Comparison of ENCODE assay signal across 11 cellular contexts in the genomic region with DNA sequence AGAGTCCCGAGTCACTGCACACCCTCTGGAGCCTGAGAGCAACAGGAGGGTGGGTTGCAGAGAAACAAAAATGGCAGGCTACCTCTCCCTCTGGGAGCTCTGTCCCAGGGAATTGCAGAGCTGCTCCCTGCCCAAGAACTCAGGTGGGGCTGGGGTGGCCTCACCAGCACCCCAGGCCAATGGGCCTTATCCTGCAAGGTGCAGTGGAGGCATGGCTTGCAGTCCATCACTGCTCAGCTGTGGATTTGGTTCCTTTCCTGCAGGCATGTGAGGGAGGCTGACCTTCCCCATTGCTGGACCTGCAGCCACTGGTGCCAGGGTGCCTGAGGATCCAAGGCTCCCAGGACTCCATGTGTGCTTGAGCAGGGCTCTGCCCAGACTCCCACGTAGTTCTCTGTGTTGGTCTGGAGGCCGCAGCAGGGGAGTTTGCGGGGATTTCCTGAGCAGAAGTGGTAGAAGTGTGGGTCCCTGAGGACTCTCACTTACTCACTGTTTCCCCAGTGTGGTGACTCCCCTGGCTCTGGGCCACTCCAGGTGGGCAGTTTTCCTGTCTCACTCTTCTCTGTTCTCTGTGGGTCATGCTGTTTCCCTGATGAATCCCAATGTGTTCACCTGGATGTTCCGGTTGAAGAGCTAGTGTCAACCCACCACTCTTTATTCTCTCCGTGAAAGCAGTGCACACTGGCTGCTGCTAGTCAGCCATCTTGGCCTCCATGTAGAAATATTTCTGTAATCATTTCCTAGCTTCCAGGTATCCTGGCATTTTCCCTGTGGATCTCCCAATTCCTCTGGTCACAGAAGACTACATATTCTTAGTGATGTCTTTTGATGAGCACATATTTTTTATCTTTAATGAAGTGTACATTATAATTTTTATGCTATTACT.
DNase-seq lines count a peak whose midpoint lies in the region; ATAC-seq, FAIRE-seq and TF ChIP-seq lines count a peak whose summit lies in the region.
"Had no signal": no experiment of that assay in that cellular context is flagged by ENCODE, and none has a peak within 500 bp of the region (broad histone marks: within the 10 kb centered on the region; RNA-seq: fewer than 3 reads in every experiment).

No MANE protein-coding gene starts in this region.

- H3K27me3 ChIP-seq in heart right ventricle (no peaks in the 10 kb centered on the region), HepG2 (ENCODE audit: control insufficient read depth in 1 of 2, insufficient read depth in 2 of 2, low read length in 2 of 2) (no peaks in the 10 kb centered on the region), left lung (no peaks in the 10 kb centered on the region)
- H3K27me3 ChIP-seq: brain microvascular endothelial cell, gastroesophageal sphincter had no signal

- POLR2A ChIA-PET in HepG2 (lab: Yijun Ruan, JAX): no interaction called here

- no TSS peak for BruUV-seq in HepG2 (replicated peaks; lab: Mats Ljungman, UMichigan)

- no peak for DNase-seq in heart right ventricle
- no peak for DNase-seq in cardiac septum (ENCODE audit: low spot score)
- no peak for DNase-seq in HepG2 (ENCODE audit: low spot score)
- no peak for DNase-seq in SHP77 (lab: John Stamatoyannopoulos, UW)
- no peak for DNase-seq in left lung
- DNase-seq in SIG-M5 (lab: John Stamatoyannopoulos, UW): no peak
- DNase-seq: activated CD4-positive, alpha-beta memory T cell treated with anti-CD3 and anti-CD28 coated beads for 36 hours; brain microvascular endothelial cell had no signal

- peaks cover 0 to 22% (median 6%) of the 10 kb centered on the region in 11 donors for H3K9me3 ChIP-seq in heart right ventricle
- peaks cover 8% of the 10 kb centered on the region for H3K9me3 ChIP-seq in HepG2 (ENCODE audit: low read length)
- H3K9me3 ChIP-seq in left lung: peaks cover 2 to 12% of the 10 kb centered on the region in 2 donors

- peak in 6 of 8 donors; percentile 17 to 53 (median 26) for ATAC-seq in heart right ventricle
- peak; percentile 90 for ATAC-seq in HG02763 (IDR thresholded peaks at IDR 0.05; ENCODE audit: unreplicated experiment)
- peak; percentile 92 for ATAC-seq in HG03575 (IDR thresholded peaks at IDR 0.05; ENCODE audit: extremely low read depth, insufficient number of reproducible peaks, low FRiP score, unreplicated experiment)
- ATAC-seq in HepG2: no peak
- no peak for ATAC-seq in left lung
- ATAC-seq: gastroesophageal sphincter had no signal

- TF ChIP-seq RAD21 in HepG2 (CRISPR knock-in tag; IDR thresholded peaks at IDR 0.05): no peak

- TF ChIP-seq CTCF in heart right ventricle (IDR thresholded peaks at IDR 0.05): no peak
- no peak for TF ChIP-seq CTCF in HepG2 (CRISPR knock-in tag; IDR thresholded peaks at IDR 0.05)
- TF ChIP-seq CTCF in left lung (IDR thresholded peaks at IDR 0.05): no peak

- peaks cover 0 to 19% (median 0%) of the 10 kb centered on the region in 9 donors for H3K4me1 ChIP-seq in heart right ventricle
- no peaks in the 10 kb centered on the region for H3K4me1 ChIP-seq in HepG2 (ENCODE audit: insufficient read depth, low read length)
- peaks cover 0 to 2% of the 10 kb centered on the region in 2 donors for H3K4me1 ChIP-seq in left lung
- H3K4me1 ChIP-seq: gastroesophageal sphincter had no signal

- CTCF ChIA-PET in HepG2 (lab: Yijun Ruan, JAX; ENCODE audit: low intra/inter-chr PET ratio, low total read pairs): no interaction called here

- H3K27ac ChIP-seq in heart right ventricle: no peak overlapping the region
- no peak overlapping the region for H3K27ac ChIP-seq in HepG2 (ENCODE audit: extremely low read length, insufficient read depth, low read length)
- H3K27ac ChIP-seq in left lung: no peak overlapping the region
- H3K27ac ChIP-seq: brain microvascular endothelial cell, gastroesophageal sphincter had no signal

- TF ChIP-seq POLR2A in HepG2 (IDR thresholded peaks at IDR 0.05; ENCODE audit: insufficient read depth in 1 of 2, low read depth in 2 of 2, low read length in 2 of 2): no peak

- H2AFZ ChIP-seq in HepG2 (ENCODE audit: low read length): no peak overlapping the region

- intact Hi-C loops in heart right ventricle (cut with DNase I): no loop called here
- intact Hi-C loops in cardiac septum (cut with DNase I): no loop called here
- intact Hi-C loops in HepG2 (cut with micrococcal nuclease; ENCODE audit: unreplicated experiment): no loop called here
- intact Hi-C loops in left lung (cut with DNase I): no loop called here

- H4K20me1 ChIP-seq in HepG2 (ENCODE audit: insufficient read depth, low read length): no peaks in the 10 kb centered on the region

- WGBS in heart right ventricle, 2 donors: 69 to 87% methylated on average over 5 to 6 of the region's 6 CpGs
- 92% methylated on average over 2 of the region's 6 CpGs for WGBS in HepG2 (ENCODE audit: low lambda C conversion rate)

- in situ Hi-C loops in HepG2 (cut with HindIII; ENCODE audit: extremely low pct_ligation_motif_present, low pct_unique_long_range_greater_than_20kb): no loop called here

- TF ChIP-seq EP300 in HepG2 (IDR thresholded peaks at IDR 0.05; ENCODE audit: low read depth in 2 of 2, low read length in 2 of 2): no peak
- TF ChIP-seq EP300 in HepG2 (CRISPR knock-in tag; IDR thresholded peaks at IDR 0.05; ENCODE audit: borderline replicate concordance): no peak

- H3K4me3 ChIP-seq in heart right ventricle: no peak overlapping the region
- H3K4me3 ChIP-seq in HepG2 (replicated peaks in 1 of 3; ENCODE audit: insufficient read depth in 1 of 3, low read depth in 2 of 3, low read length in 3 of 3): no peak overlapping the region
- no peak overlapping the region for H3K4me3 ChIP-seq in left lung
- H3K4me3 ChIP-seq: gastroesophageal sphincter had no signal

- H3K36me3 ChIP-seq in heart right ventricle: no peaks in the 10 kb centered on the region
- H3K36me3 ChIP-seq in HepG2 (replicated peaks in 1 of 2; ENCODE audit: control insufficient read depth in 1 of 2, insufficient read depth in 2 of 2, low read length in 2 of 2): no peaks in the 10 kb centered on the region
- no peaks in the 10 kb centered on the region for H3K36me3 ChIP-seq in left lung
- H3K36me3 ChIP-seq: brain microvascular endothelial cell, gastroesophageal sphincter had no signal

- no peak for FAIRE-seq in HepG2 (lab: Jason Lieb, UNC)

- no peak overlapping the region for H3K4me2 ChIP-seq in HepG2 (ENCODE audit: low read depth, low read length)

- H3K9ac ChIP-seq in HepG2 (ENCODE audit: insufficient read depth, low read depth, low read length): no peak overlapping the region

- H3K79me2 ChIP-seq in HepG2 (ENCODE audit: insufficient read depth, low read length): no peaks in the 10 kb centered on the region

TF ChIP-seq in HepG2, 621 proteins besides CTCF, POLR2A, EP300 and RAD21:
- TF ChIP-seq CEBPB (IDR thresholded peaks at IDR 0.05; ENCODE audit: borderline replicate concordance, low read depth, low read length) (no peak), TGIF2 (CRISPR knock-in tag; IDR thresholded peaks at IDR 0.05) (no peak), TBX2 (CRISPR knock-in tag; IDR thresholded peaks at IDR 0.05; ENCODE audit: borderline replicate concordance) (no peak), ZSCAN30 (CRISPR knock-in tag; IDR thresholded peaks at IDR 0.05) (no peak), HIVEP1 (CRISPR knock-in tag; IDR thresholded peaks at IDR 0.05) (no peak), HMG20A (CRISPR knock-in tag; IDR thresholded peaks at IDR 0.05; ENCODE audit: borderline replicate concordance) (no peak), ELF3 (CRISPR knock-in tag; IDR thresholded peaks at IDR 0.05) (no peak), ZNF44 (CRISPR knock-in tag; IDR thresholded peaks at IDR 0.05) (no peak), TBP (CRISPR knock-in tag; IDR thresholded peaks at IDR 0.05) (no peak), POGZ (CRISPR knock-in tag; IDR thresholded peaks at IDR 0.05) (no peak), AGO1 (IDR thresholded peaks at IDR 0.05; ENCODE audit: low read depth, low read length, poor library complexity, severe bottlenecking) (no peak), HCFC1 (IDR thresholded peaks at IDR 0.05; ENCODE audit: low read depth, low read length) (no peak)
- TF ChIP-seq, protein P1, sequence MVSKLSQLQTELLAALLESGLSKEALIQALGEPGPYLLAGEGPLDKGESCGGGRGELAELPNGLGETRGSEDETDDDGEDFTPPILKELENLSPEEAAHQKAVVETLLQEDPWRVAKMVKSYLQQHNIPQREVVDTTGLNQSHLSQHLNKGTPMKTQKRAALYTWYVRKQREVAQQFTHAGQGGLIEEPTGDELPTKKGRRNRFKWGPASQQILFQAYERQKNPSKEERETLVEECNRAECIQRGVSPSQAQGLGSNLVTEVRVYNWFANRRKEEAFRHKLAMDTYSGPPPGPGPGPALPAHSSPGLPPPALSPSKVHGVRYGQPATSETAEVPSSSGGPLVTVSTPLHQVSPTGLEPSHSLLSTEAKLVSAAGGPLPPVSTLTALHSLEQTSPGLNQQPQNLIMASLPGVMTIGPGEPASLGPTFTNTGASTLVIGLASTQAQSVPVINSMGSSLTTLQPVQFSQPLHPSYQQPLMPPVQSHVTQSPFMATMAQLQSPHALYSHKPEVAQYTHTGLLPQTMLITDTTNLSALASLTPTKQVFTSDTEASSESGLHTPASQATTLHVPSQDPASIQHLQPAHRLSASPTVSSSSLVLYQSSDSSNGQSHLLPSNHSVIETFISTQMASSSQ (IDR thresholded peaks at IDR 0.05; ENCODE audit: low read depth): no peak
- TF ChIP-seq, protein P1 (CRISPR knock-in tag; IDR thresholded peaks at IDR 0.05; ENCODE audit: borderline replicate concordance): no peak
TF ChIP-seq in HepG2: peak in this region for 0.

Comparison
In these comparisons a context has a peak if more than half of its experiments do, and no peak if none do; other contexts are left out.
1. ATAC-seq: peak in heart right ventricle (6 of 8), HG02763 (single experiment) and HG03575 (single experiment); none in HepG2 (single experiment) and left lung (single experiment).